ENCODE assay signal across 8 cellular contexts in the genomic region with DNA sequence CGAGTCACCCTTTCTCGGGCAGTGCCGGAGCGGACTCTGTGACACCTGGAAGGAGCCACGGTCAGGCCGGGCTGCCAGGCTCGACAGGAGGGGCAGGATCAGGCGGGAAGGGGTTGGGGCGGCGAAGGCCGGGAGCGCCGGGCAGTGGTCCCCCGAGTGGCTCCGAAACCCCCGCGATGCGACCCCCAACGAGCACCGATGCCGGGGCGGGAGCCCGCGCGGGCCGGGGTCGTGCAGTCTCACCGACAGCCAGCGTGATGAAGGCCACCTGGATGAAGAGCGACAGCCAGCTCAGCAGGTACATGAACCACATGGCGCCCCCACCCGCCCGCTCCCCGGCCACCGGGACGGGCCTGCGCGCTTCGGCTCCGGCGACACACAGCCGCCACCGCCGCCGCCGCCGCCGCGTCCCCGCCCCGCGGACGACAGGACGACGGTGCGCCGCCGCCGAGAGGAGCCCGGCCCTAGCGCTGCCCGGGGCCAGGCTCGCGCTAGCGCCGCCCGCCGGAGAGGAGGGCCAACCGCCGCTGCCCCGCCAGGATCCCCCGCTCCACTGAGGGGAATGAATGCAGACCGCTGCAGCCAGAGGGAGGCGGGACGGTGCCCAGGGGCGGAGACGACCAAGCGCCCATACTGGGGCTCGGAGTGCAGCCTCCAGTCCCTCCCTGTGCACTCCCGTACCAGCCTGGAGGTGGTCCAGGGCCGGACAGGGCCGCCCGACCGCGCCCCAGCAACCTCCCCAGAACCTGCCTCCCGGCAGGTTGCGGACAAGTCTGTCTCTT. TPM values are rescaled to one million over a fixed set of nuclear protein-coding genes. Genes with fewer than 3 reads are reported as not detected.
DNase-seq lines count a peak whose midpoint lies in the region; ATAC-seq and TF ChIP-seq lines count a peak whose summit lies in the region.

Gene TEX261, minus strand, starts transcription at position 429 of the 782 bp plus-strand sequence. Its CDS starts 116 bp downstream, at position 313.

- peaks cover 33% of the 10 kb centered on the region for H3K4me1 Mint-ChIP-seq in activated B cell treated with CpG ODN at 0.5 μM for 24 hours

- H3K4me3 Mint-ChIP-seq in activated B cell treated with CpG ODN at 0.5 μM for 24 hours = peak within 1 kb of the TSS; percentile 96

- ATAC-seq in GM18868 (IDR thresholded peaks at IDR 0.05; ENCODE audit: unreplicated experiment) (peak; percentile 96), HG03103 (IDR thresholded peaks at IDR 0.05; ENCODE audit: low read depth, unreplicated experiment) (peak; percentile 89), activated B cell treated with CpG ODN at 0.5 μM for 24 hours (ENCODE audit: low read depth) (peak; percentile 96)

- H3K27me3 Mint-ChIP-seq in activated B cell treated with CpG ODN at 0.5 μM for 24 hours = no peaks in the 10 kb centered on the region

- H3K27ac Mint-ChIP-seq in activated B cell treated with CpG ODN at 0.5 μM for 24 hours = peak within 1 kb of the TSS; percentile 87

- DNase-seq in AG08395 (ENCODE audit: low spot score) = peak; percentile 95
- peak; percentile 94 for DNase-seq in NCI-H2227 (lab: John Stamatoyannopoulos, UW; ENCODE audit: unreplicated experiment)
- peak; percentile 96 for DNase-seq in activated B cell treated with CpG ODN at 0.5 μM for 24 hours
- DNase-seq in cardiac fibroblast (ENCODE audit: low read depth in 2 of 2) = peak; percentile 82 to 89
- DNase-seq in iris pigment epithelial cell (ENCODE audit: low read depth) = peak; percentile 81
- DNase-seq in stimulated activated CD4-positive, alpha-beta T cell treated with anti-CD3 and anti-CD28 coated beads, Interleukin-12 subunit alpha, Interleukin-12 subunit beta, amount 100 ng/mL, for 4 hours = peak; percentile 90

- H3K4me3 ChIP-seq in cardiac fibroblast (replicated peaks in 1 of 2; ENCODE audit: low read depth in 2 of 2, low read length in 2 of 2) = peak within 1 kb of the TSS; percentile 93 to 94

- intact Hi-C loops in activated B cell treated with CpG ODN at 0.5 μM for 24 hours (cut with micrococcal nuclease) = loop anchor here (1.0 to 10.0 kb wide), 6 partner anchors 9 to 1080 kb away; partner anchors contain the start of genes MCEE, MPHOSPH10, MXD1 and NAGK

- CTCF ChIA-PET in activated B cell treated with CpG ODN at 0.5 μM for 24 hours (lab: Charles Lee) = no interaction called here

- TF ChIP-seq CTCF in activated B cell treated with CpG ODN at 0.5 μM for 24 hours (IDR thresholded peaks at IDR 0.05) = no peak
- peak; percentile 50 for TF ChIP-seq CTCF in cardiac fibroblast (IDR thresholded peaks at IDR 0.05; ENCODE audit: low read depth, low read length)

- H3K36me3 Mint-ChIP-seq in activated B cell treated with CpG ODN at 0.5 μM for 24 hours (ENCODE audit: low read depth) = peaks cover 30% of the 10 kb centered on the region

- no peaks in the 10 kb centered on the region for H3K9me3 Mint-ChIP-seq in activated B cell treated with CpG ODN at 0.5 μM for 24 hours

- POLR2A ChIA-PET in activated B cell treated with CpG ODN at 0.5 μM for 24 hours (lab: Charles Lee) = interaction anchor here (1.3 kb wide), 1 partner anchor 17 kb away, joined by 4 read pairs; the partner anchor contains the start of gene ANKRD53

RNA-seq across cellular contexts. Expression of gene TEX261, which starts in this region (rescaled TPM):
- total RNA-seq in activated B cell treated with CpG ODN at 0.5 μM for 24 hours = 46.8 and 54.1 TPM in 2 replicates

Comparison
In these comparisons a context has a peak if more than half of its experiments do, and no peak if none do; other contexts are left out.
1. Peak in every context shown above with its lines: DNase-seq, ATAC-seq and H3K4me3 ChIP-seq.